ENCODE assay signal across 1 cellular context in the genomic region with DNA sequence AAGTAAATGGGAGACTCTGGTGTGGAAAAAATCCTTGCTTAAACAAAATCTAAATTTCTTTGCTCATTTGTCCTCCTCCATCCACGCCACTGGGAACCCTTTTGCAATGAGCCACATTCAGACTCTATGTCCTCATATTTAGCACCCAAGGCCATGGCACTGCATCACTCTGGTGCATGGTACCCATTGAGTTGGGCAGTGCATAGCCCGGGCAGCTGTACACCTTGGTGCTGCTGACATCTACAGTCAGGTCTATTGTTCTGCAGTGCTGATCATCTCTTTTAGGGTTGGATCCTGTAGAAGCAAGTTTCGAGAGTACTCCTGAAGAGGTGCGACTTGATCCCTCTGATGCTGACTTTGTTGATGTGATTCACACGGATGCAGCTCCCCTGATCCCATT.
TF ChIP-seq lines count a peak whose summit lies in the region.

No MANE protein-coding gene starts in this region.

TF ChIP-seq in HepG2, 621 proteins besides CTCF, POLR2A, EP300 and RAD21:
- TF ChIP-seq, protein P1, sequence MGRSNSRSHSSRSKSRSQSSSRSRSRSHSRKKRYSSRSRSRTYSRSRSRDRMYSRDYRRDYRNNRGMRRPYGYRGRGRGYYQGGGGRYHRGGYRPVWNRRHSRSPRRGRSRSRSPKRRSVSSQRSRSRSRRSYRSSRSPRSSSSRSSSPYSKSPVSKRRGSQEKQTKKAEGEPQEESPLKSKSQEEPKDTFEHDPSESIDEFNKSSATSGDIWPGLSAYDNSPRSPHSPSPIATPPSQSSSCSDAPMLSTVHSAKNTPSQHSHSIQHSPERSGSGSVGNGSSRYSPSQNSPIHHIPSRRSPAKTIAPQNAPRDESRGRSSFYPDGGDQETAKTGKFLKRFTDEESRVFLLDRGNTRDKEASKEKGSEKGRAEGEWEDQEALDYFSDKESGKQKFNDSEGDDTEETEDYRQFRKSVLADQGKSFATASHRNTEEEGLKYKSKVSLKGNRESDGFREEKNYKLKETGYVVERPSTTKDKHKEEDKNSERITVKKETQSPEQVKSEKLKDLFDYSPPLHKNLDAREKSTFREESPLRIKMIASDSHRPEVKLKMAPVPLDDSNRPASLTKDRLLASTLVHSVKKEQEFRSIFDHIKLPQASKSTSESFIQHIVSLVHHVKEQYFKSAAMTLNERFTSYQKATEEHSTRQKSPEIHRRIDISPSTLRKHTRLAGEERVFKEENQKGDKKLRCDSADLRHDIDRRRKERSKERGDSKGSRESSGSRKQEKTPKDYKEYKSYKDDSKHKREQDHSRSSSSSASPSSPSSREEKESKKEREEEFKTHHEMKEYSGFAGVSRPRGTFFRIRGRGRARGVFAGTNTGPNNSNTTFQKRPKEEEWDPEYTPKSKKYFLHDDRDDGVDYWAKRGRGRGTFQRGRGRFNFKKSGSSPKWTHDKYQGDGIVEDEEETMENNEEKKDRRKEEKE (IDR thresholded peaks at IDR 0.05), result no peak
- TF ChIP-seq ZNF468 (CRISPR knock-in tag; IDR thresholded peaks at IDR 0.05) (no peak), ZNF496 (CRISPR knock-in tag; IDR thresholded peaks at IDR 0.05; ENCODE audit: insufficient replicate concordance) (no peak), GATAD1 (CRISPR knock-in tag; IDR thresholded peaks at IDR 0.05) (no peak), SAFB2 (CRISPR knock-in tag; IDR thresholded peaks at IDR 0.05; ENCODE audit: borderline replicate concordance, low read depth) (no peak), KLF13 (CRISPR knock-in tag; IDR thresholded peaks at IDR 0.05) (no peak), ZNF317 (CRISPR knock-in tag; IDR thresholded peaks at IDR 0.05) (no peak), HNF4G (IDR thresholded peaks at IDR 0.05; ENCODE audit: borderline replicate concordance, low read depth, low read length) (no peak), HNF4G (CRISPR knock-in tag; IDR thresholded peaks at IDR 0.05; ENCODE audit: borderline replicate concordance, low read depth) (no peak), FOXM1 (CRISPR knock-in tag; IDR thresholded peaks at IDR 0.05) (no peak), SMAD1 (CRISPR knock-in tag; IDR thresholded peaks at IDR 0.05; ENCODE audit: borderline replicate concordance, low read depth) (no peak), ZSCAN9 (CRISPR knock-in tag; IDR thresholded peaks at IDR 0.05; ENCODE audit: borderline replicate concordance) (no peak), EED (CRISPR knock-in tag; IDR thresholded peaks at IDR 0.05) (no peak)
- TF ChIP-seq, protein P2, sequence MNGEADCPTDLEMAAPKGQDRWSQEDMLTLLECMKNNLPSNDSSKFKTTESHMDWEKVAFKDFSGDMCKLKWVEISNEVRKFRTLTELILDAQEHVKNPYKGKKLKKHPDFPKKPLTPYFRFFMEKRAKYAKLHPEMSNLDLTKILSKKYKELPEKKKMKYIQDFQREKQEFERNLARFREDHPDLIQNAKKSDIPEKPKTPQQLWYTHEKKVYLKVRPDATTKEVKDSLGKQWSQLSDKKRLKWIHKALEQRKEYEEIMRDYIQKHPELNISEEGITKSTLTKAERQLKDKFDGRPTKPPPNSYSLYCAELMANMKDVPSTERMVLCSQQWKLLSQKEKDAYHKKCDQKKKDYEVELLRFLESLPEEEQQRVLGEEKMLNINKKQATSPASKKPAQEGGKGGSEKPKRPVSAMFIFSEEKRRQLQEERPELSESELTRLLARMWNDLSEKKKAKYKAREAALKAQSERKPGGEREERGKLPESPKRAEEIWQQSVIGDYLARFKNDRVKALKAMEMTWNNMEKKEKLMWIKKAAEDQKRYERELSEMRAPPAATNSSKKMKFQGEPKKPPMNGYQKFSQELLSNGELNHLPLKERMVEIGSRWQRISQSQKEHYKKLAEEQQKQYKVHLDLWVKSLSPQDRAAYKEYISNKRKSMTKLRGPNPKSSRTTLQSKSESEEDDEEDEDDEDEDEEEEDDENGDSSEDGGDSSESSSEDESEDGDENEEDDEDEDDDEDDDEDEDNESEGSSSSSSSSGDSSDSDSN (CRISPR knock-in tag; IDR thresholded peaks at IDR 0.05), result no peak
- TF ChIP-seq, protein P3, sequence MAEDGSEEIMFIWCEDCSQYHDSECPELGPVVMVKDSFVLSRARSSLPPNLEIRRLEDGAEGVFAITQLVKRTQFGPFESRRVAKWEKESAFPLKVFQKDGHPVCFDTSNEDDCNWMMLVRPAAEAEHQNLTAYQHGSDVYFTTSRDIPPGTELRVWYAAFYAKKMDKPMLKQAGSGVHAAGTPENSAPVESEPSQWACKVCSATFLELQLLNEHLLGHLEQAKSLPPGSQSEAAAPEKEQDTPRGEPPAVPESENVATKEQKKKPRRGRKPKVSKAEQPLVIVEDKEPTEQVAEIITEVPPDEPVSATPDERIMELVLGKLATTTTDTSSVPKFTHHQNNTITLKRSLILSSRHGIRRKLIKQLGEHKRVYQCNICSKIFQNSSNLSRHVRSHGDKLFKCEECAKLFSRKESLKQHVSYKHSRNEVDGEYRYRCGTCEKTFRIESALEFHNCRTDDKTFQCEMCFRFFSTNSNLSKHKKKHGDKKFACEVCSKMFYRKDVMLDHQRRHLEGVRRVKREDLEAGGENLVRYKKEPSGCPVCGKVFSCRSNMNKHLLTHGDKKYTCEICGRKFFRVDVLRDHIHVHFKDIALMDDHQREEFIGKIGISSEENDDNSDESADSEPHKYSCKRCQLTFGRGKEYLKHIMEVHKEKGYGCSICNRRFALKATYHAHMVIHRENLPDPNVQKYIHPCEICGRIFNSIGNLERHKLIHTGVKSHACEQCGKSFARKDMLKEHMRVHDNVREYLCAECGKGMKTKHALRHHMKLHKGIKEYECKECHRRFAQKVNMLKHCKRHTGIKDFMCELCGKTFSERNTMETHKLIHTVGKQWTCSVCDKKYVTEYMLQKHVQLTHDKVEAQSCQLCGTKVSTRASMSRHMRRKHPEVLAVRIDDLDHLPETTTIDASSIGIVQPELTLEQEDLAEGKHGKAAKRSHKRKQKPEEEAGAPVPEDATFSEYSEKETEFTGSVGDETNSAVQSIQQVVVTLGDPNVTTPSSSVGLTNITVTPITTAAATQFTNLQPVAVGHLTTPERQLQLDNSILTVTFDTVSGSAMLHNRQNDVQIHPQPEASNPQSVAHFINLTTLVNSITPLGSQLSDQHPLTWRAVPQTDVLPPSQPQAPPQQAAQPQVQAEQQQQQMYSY (CRISPR knock-in tag; IDR thresholded peaks at IDR 0.05), result no peak
- TF ChIP-seq, protein P4, sequence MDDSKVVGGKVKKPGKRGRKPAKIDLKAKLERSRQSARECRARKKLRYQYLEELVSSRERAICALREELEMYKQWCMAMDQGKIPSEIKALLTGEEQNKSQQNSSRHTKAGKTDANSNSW (CRISPR knock-in tag; IDR thresholded peaks at IDR 0.05; ENCODE audit: borderline replicate concordance), result no peak
- TF ChIP-seq, protein P5, sequence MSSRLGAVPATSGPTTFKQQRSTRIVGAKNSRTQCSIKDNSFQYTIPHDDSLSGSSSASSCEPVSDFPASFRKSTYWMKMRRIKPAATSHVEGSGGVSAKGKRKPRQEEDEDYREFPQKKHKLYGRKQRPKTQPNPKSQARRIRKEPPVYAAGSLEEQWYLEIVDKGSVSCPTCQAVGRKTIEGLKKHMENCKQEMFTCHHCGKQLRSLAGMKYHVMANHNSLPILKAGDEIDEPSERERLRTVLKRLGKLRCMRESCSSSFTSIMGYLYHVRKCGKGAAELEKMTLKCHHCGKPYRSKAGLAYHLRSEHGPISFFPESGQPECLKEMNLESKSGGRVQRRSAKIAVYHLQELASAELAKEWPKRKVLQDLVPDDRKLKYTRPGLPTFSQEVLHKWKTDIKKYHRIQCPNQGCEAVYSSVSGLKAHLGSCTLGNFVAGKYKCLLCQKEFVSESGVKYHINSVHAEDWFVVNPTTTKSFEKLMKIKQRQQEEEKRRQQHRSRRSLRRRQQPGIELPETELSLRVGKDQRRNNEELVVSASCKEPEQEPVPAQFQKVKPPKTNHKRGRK (CRISPR knock-in tag; IDR thresholded peaks at IDR 0.05), result no peak
- TF ChIP-seq, protein P6, sequence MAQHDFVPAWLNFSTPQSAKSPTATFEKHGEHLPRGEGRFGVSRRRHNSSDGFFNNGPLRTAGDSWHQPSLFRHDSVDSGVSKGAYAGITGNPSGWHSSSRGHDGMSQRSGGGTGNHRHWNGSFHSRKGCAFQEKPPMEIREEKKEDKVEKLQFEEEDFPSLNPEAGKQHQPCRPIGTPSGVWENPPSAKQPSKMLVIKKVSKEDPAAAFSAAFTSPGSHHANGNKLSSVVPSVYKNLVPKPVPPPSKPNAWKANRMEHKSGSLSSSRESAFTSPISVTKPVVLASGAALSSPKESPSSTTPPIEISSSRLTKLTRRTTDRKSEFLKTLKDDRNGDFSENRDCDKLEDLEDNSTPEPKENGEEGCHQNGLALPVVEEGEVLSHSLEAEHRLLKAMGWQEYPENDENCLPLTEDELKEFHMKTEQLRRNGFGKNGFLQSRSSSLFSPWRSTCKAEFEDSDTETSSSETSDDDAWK (CRISPR knock-in tag; IDR thresholded peaks at IDR 0.05), result no peak
